In the genomic region with DNA sequence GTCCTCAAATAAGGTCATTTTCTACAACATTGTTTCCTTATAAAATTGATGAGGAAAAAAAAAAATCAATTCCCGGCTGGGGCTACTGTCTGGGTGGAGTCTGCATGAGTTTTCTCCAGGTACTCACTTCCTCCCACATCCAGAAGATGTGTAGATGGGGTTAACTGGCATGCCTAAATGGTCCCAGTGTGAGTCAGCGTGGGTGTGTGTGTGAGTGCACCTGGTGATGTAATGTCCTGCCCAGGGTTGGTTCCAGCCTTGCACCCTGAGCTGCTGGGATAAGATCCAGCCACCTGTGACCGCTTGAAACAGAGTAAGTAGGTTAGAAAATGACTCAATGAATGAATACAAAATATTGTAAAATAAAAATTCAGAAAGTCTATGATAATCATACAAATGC, we compare ENCODE assay signal across 1 cellular context.
A peak's percentile ranks its signal among the peaks of the same experiment; 100 is the strongest.
TF ChIP-seq lines count a peak whose summit lies in the region.

No MANE protein-coding gene starts in this region.

TF ChIP-seq in Ishikawa, 13 proteins besides CTCF, POLR2A, EP300 and RAD21 (continued from another document):
- no peak for TF ChIP-seq USF1 (IDR thresholded peaks at IDR 0.05)
- TF ChIP-seq ZBTB7A (IDR thresholded peaks at IDR 0.05; ENCODE audit: low read depth) = no peak
- TF ChIP-seq EGR1 (IDR thresholded peaks at IDR 0.05) = peak; percentile 64
- TF ChIP-seq CREB1 (IDR thresholded peaks at IDR 0.05; ENCODE audit: low read depth) = no peak
- TF ChIP-seq MAX (IDR thresholded peaks at IDR 0.05) = no peak
- TF ChIP-seq YY1 (IDR thresholded peaks at IDR 0.05; ENCODE audit: low read depth) = no peak
- TF ChIP-seq TEAD4 (IDR thresholded peaks at IDR 0.05) = peak; percentile 42; the same call in 1 of the 2 replicates
- no peak for TF ChIP-seq TAF1 (IDR thresholded peaks at IDR 0.05; ENCODE audit: low read depth)
TF ChIP-seq in Ishikawa: peak in this region for 4.
